In the genomic region with DNA sequence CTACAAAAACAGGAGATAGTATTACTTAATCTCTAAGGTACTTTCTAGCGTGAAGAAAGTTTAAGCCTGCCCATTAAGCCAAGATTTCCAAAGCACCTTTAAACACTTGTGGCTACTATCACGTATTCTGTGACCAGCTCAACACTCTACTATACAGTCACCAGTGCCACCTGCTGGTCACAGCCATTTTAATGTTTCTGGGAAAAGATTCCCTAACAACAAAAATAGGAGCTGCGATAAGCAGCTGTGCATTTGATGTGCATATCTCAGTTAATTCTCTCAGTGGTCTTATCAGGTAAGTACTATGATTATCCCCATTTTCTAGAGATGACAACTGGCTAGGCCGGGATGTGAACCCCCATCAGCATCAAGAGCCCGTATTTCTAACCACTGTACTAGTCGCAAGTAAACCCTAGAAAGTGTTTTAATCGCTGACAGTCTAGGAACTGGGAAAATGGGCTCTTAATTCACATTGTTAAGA, we compare ENCODE assay signal across 8 cellular contexts. TPM values are rescaled to one million over a fixed set of nuclear protein-coding genes. Genes with fewer than 3 reads are reported as not detected.
DNase-seq lines count a peak whose midpoint lies in the region; ATAC-seq, FAIRE-seq and TF ChIP-seq lines count a peak whose summit lies in the region.

No MANE protein-coding gene starts in this region.

- no peaks in the 10 kb centered on the region for H3K9me3 Mint-ChIP-seq in activated CD8-positive, alpha-beta memory T cell treated with anti-CD3 and anti-CD28 coated beads, Interleukin-2, amount 10 ng/mL, durations not matched to agents 7 days and 5 days (ENCODE audit: low read depth)

- no peaks in the 10 kb centered on the region for H3K9me3 ChIP-seq in mesenchymal stem cell (ENCODE audit: control insufficient read depth, low read length)

- peaks cover 33% of the 10 kb centered on the region for H3K4me1 Mint-ChIP-seq in activated CD8-positive, alpha-beta memory T cell treated with anti-CD3 and anti-CD28 coated beads, Interleukin-2, amount 10 ng/mL, durations not matched to agents 7 days and 5 days

- peaks cover 2% of the 10 kb centered on the region for H3K79me1 ChIP-seq in mesenchymal stem cell (replicated peaks; ENCODE audit: low read length, poor library complexity, severe bottlenecking)

- WGBS in mesenchymal stem cell, result 24% methylated on average over 7 of the region's 7 CpGs

- H4K91ac ChIP-seq in mesenchymal stem cell (ENCODE audit: low read length), result no peak overlapping the region

- no peak for DNase-seq in AG04449 (ENCODE audit: low read depth, low spot score)
- no peak for DNase-seq in GM12891 (ENCODE audit: insufficient read length, low spot score)
- DNase-seq in NCI-H510A (lab: John Stamatoyannopoulos, UW), result peak; percentile 38
- DNase-seq in activated CD8-positive, alpha-beta memory T cell treated with anti-CD3 and anti-CD28 coated beads, Interleukin-2, amount 10 ng/mL, durations not matched to agents 7 days and 5 days, result peak; percentile 75
- peak; percentile 78 for DNase-seq in mesenchymal stem cell
- DNase-seq in stimulated activated naive CD8-positive, alpha-beta T cell treated with anti-CD3 and anti-CD28 coated beads, Interleukin-15, Interleukin-2, amounts not matched to agents 100 U/mL and 50 U/mL, for 24 hours, result peak; percentile 77

- no peak overlapping the region for H3K4ac ChIP-seq in mesenchymal stem cell (ENCODE audit: low read depth in 1 of 2, low read length in 2 of 2)

- no peak overlapping the region for H3K4me3 Mint-ChIP-seq in activated CD8-positive, alpha-beta memory T cell treated with anti-CD3 and anti-CD28 coated beads, Interleukin-2, amount 10 ng/mL, durations not matched to agents 7 days and 5 days

- no peak overlapping the region for H2BK120ac ChIP-seq in mesenchymal stem cell (ENCODE audit: low read depth, low read length)

- peak overlapping the region; percentile 45 for H3K27ac Mint-ChIP-seq in activated CD8-positive, alpha-beta memory T cell treated with anti-CD3 and anti-CD28 coated beads, Interleukin-2, amount 10 ng/mL, durations not matched to agents 7 days and 5 days

- H2BK5ac ChIP-seq in mesenchymal stem cell (ENCODE audit: low read depth, low read length, poor library complexity, severe bottlenecking), result no peak overlapping the region

- peaks cover 38% of the 10 kb centered on the region for H3K36me3 Mint-ChIP-seq in activated CD8-positive, alpha-beta memory T cell treated with anti-CD3 and anti-CD28 coated beads, Interleukin-2, amount 10 ng/mL, durations not matched to agents 7 days and 5 days

- ATAC-seq in activated CD8-positive, alpha-beta memory T cell treated with anti-CD3 and anti-CD28 coated beads, Interleukin-2, amount 10 ng/mL, durations not matched to agents 7 days and 5 days, result peak; percentile 84
- ATAC-seq in stimulated activated naive CD8-positive, alpha-beta T cell treated with anti-CD3 and anti-CD28 coated beads, Interleukin-15, Interleukin-2, amounts not matched to agents 100 U/mL and 50 U/mL, for 24 hours, result peak; percentile 63
- ATAC-seq in HG03520 (IDR thresholded peaks at IDR 0.05; ENCODE audit: unreplicated experiment), result no peak

- no peak overlapping the region for H3K14ac ChIP-seq in mesenchymal stem cell (ENCODE audit: low read length in 2 of 2)

- no peaks in the 10 kb centered on the region for H3K27me3 Mint-ChIP-seq in activated CD8-positive, alpha-beta memory T cell treated with anti-CD3 and anti-CD28 coated beads, Interleukin-2, amount 10 ng/mL, durations not matched to agents 7 days and 5 days

- H3K36me3 ChIP-seq in mesenchymal stem cell (ENCODE audit: control insufficient read depth in 1 of 2, insufficient read depth in 2 of 2, low read depth in 1 of 2, low read length in 2 of 2), result peaks cover 10 to 23% of the 10 kb centered on the region in 2 experiments

- TF ChIP-seq CTCF in AG04449 (IDR thresholded peaks at IDR 0.05; ENCODE audit: insufficient read depth, low read length, missing control alignments), result peak; percentile 58

- no peak overlapping the region for H4K8ac ChIP-seq in mesenchymal stem cell (ENCODE audit: low read length)

- CTCF ChIA-PET in AG04449 (lab: Yijun Ruan, JAX), result interaction anchor here (0.6 to 18.4 kb wide), 39 partner anchors 8 to 391 kb away, joined by 3 to 555 read pairs (median 5); partner anchors contain the start of genes HIF1AN, PKD2L1 and SCD
- CTCF ChIA-PET in activated CD8-positive, alpha-beta memory T cell treated with anti-CD3 and anti-CD28 coated beads, Interleukin-2, amount 10 ng/mL, durations not matched to agents 7 days and 5 days (lab: Charles Lee), result interaction anchor here (0.6 to 20.2 kb wide), 39 partner anchors 9 to 468 kb away, joined by 3 to 363 read pairs (median 6); partner anchors contain the start of genes HIF1AN, MRPL43, SCD and TWNK

- H3K23ac ChIP-seq in mesenchymal stem cell (ENCODE audit: low read length in 2 of 2), result no peak overlapping the region

- peak overlapping the region; percentile 95 for H3K4me2 ChIP-seq in mesenchymal stem cell (ENCODE audit: low read length, poor library complexity, severe bottlenecking)

- no peak overlapping the region for H3K18ac ChIP-seq in mesenchymal stem cell (ENCODE audit: low read depth in 1 of 2, low read length in 2 of 2)

- H2BK15ac ChIP-seq in mesenchymal stem cell (ENCODE audit: low read depth, poor library complexity, severe bottlenecking), result no peak overlapping the region

- no peak for TF ChIP-seq POLR2A in GM12891 (IDR thresholded peaks at IDR 0.05; ENCODE audit: low read depth, low read length)

- FAIRE-seq in GM12891 (lab: Jason Lieb, UNC) (peak; percentile 75), endometrium (lab: Jason Lieb, UNC) (peak; percentile 70)

- peaks cover 0 to 7% of the 10 kb centered on the region in 2 experiments for H3K27me3 ChIP-seq in mesenchymal stem cell (ENCODE audit: control insufficient read depth in 1 of 2, insufficient read depth in 1 of 2, low read length in 2 of 2)

- no peak overlapping the region for H3K4me3 ChIP-seq in AG04449 (ENCODE audit: low read depth, low read length)
- H3K4me3 ChIP-seq in mesenchymal stem cell (ENCODE audit: insufficient read depth in 1 of 2, low read depth in 1 of 2, low read length in 2 of 2), result peak overlapping the region in 1 of 2 experiments; percentile 77

- POLR2A ChIA-PET in AG04449 (lab: Yijun Ruan, JAX), result interaction anchor here (1.1 kb wide), 1 partner anchor 36 kb away, joined by 3 read pairs; no protein-coding TSS in a partner anchor

- no peak overlapping the region for H2BK12ac ChIP-seq in mesenchymal stem cell (ENCODE audit: low read length in 2 of 2)

- peak overlapping the region; percentile 69 for H3K9ac ChIP-seq in mesenchymal stem cell (ENCODE audit: low read length)

- no peak overlapping the region for H3K27ac ChIP-seq in mesenchymal stem cell (ENCODE audit: low read length, poor library complexity, severe bottlenecking)

- H2AK5ac ChIP-seq in mesenchymal stem cell (ENCODE audit: low read length, severe bottlenecking), result no peak overlapping the region

- peaks cover 12% of the 10 kb centered on the region for H3K4me1 ChIP-seq in mesenchymal stem cell (ENCODE audit: control insufficient read depth, insufficient read depth, low read depth, low read length)

- no peak overlapping the region for H2AFZ ChIP-seq in mesenchymal stem cell (ENCODE audit: low read depth, low read length)

TF ChIP-seq in GM12891, 5 proteins besides CTCF, POLR2A, EP300 and RAD21:
- no peak for TF ChIP-seq POU2F2 (IDR thresholded peaks at IDR 0.05; ENCODE audit: low read depth, low read length)
- TF ChIP-seq TAF1 (IDR thresholded peaks at IDR 0.05; ENCODE audit: low read depth, low read length), result no peak
- no peak for TF ChIP-seq SPI1 (IDR thresholded peaks at IDR 0.05; ENCODE audit: low read depth, low read length)
- no peak for TF ChIP-seq POLR2AphosphoS5 (IDR thresholded peaks at IDR 0.05; ENCODE audit: low read depth, low read length)
- no peak for TF ChIP-seq PAX5 (IDR thresholded peaks at IDR 0.05; ENCODE audit: insufficient read depth, low read length, severe bottlenecking)

RNA-seq across cellular contexts. Expression of gene SEC31B, which starts 0.9 kb away (rescaled TPM):
- polyA plus RNA-seq in GM12891 (2012; ENCODE audit: low read depth, missing spikeins), result 15.2 TPM
- total RNA-seq in activated CD8-positive, alpha-beta memory T cell treated with anti-CD3 and anti-CD28 coated beads, Interleukin-2, amount 10 ng/mL, durations not matched to agents 7 days and 5 days, result 100 to 1,000 TPM in 1 of 2 experiments, 10 to 100 TPM in 1; 42.9 to 120 TPM
- polyA plus RNA-seq in mesenchymal stem cell (2013, experiment 1 of 2), result 3.5 TPM
- 3.2 TPM for polyA plus RNA-seq in mesenchymal stem cell (2013, experiment 2 of 2)

RNA-seq across cellular contexts. Expression of gene NDUFB8, which starts 10.9 kb away (rescaled TPM):
- polyA plus RNA-seq in GM12891 (2012; ENCODE audit: low read depth, missing spikeins), result 305 TPM
- 100 to 1,000 TPM; 268 to 300 TPM for total RNA-seq in activated CD8-positive, alpha-beta memory T cell treated with anti-CD3 and anti-CD28 coated beads, Interleukin-2, amount 10 ng/mL, durations not matched to agents 7 days and 5 days
- polyA plus RNA-seq in mesenchymal stem cell (2013, experiment 1 of 2), result 333 TPM
- 343 TPM for polyA plus RNA-seq in mesenchymal stem cell (2013, experiment 2 of 2)

RNA-seq across cellular contexts. Expression of gene HIF1AN, which starts 16.9 kb away (rescaled TPM):
- polyA plus RNA-seq in GM12891 (2012; ENCODE audit: low read depth, missing spikeins), result 19.4 TPM
- total RNA-seq in activated CD8-positive, alpha-beta memory T cell treated with anti-CD3 and anti-CD28 coated beads, Interleukin-2, amount 10 ng/mL, durations not matched to agents 7 days and 5 days, result 10 to 100 TPM; 49.2 to 53.6 TPM
- 20.0 TPM for polyA plus RNA-seq in mesenchymal stem cell (2013, experiment 1 of 2)
- polyA plus RNA-seq in mesenchymal stem cell (2013, experiment 2 of 2), result 20.1 TPM

RNA-seq across cellular contexts. Expression of gene WNT8B, which starts 56.0 kb away (rescaled TPM):
- not detected for polyA plus RNA-seq in GM12891 (2012; ENCODE audit: low read depth, missing spikeins)
- total RNA-seq in activated CD8-positive, alpha-beta memory T cell treated with anti-CD3 and anti-CD28 coated beads, Interleukin-2, amount 10 ng/mL, durations not matched to agents 7 days and 5 days, result under 1 TPM in 1 of 2 experiments, not detected in 1; 0.41 TPM
- not detected for polyA plus RNA-seq in mesenchymal stem cell (2013, experiment 1 of 2)
- not detected for polyA plus RNA-seq in mesenchymal stem cell (2013, experiment 2 of 2)

Comparison
In these comparisons a context has a peak if more than half of its experiments do, and no peak if none do; other contexts are left out.
1. DNase-seq: peak in NCI-H510A (single experiment), activated CD8-positive, alpha-beta memory T cell treated with anti-CD3 and anti-CD28 coated beads, Interleukin-2, amount 10 ng/mL, durations not matched to agents 7 days and 5 days (single experiment), mesenchymal stem cell (single experiment) and stimulated activated naive CD8-positive, alpha-beta T cell treated with anti-CD3 and anti-CD28 coated beads, Interleukin-15, Interleukin-2, amounts not matched to agents 100 U/mL and 50 U/mL, for 24 hours (single experiment); none in AG04449 (single experiment) and GM12891 (single experiment).